8 cellular contexts compared by ENCODE assay signal in the genomic region with DNA sequence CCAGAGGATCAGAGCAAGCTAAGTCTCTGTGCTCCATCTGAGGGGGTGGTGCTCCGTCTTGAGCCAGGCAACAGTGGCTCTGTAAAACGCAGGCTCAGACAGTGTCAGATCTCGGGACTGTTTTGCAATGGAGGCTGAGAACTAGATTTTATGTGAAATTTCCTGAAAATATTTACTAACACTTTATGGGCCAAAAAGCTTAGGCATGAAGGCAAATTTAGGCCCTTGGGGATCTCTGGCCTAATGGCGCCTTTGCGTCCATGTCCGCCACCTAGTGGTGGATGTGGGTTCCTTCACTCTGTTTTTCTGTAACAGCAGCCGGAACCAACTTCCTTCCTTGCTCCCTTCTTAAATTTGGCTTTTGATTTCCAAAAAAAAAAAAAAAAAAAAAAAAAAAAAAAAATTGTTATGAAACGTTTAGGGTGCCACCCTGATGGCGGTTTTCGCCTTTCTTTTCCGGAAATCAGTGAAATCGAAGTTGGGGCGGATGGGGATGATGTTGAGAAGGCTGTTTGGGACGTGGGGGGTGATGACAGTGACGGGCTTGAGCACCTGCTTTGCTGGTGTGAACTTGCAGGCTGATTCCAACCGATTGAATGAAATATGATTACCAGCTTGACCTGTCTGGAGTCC. TPM values are rescaled to one million over a fixed set of nuclear protein-coding genes. Genes with fewer than 3 reads are reported as not detected.
DNase-seq lines count a peak whose midpoint lies in the region; ATAC-seq and TF ChIP-seq lines count a peak whose summit lies in the region.

No MANE protein-coding gene starts in this region.

- H3K27me3 ChIP-seq in uterus, result no peaks in the 10 kb centered on the region

- no peaks in the 10 kb centered on the region for H3K9me3 ChIP-seq in uterus

- no peak for TF ChIP-seq POLR2A in uterus (IDR thresholded peaks at IDR 0.05)

- peaks cover 14% of the 10 kb centered on the region for H3K36me3 Mint-ChIP-seq in nephron progenitor cell (ENCODE audit: low read depth)

- H3K27ac Mint-ChIP-seq in nephron progenitor cell, result no peak overlapping the region

- peaks cover 26% of the 10 kb centered on the region for H3K9me3 Mint-ChIP-seq in nephron progenitor cell

- ATAC-seq in GM21825 (IDR thresholded peaks at IDR 0.05; ENCODE audit: unreplicated experiment), result peak; percentile 85
- peak; percentile 53 for ATAC-seq in esophagus mucosa

- no peaks in the 10 kb centered on the region for H3K36me3 ChIP-seq in uterus

- H3K4me1 Mint-ChIP-seq in nephron progenitor cell, result peaks cover 16% of the 10 kb centered on the region

- TF ChIP-seq CTCF in nephron progenitor cell (IDR thresholded peaks at IDR 0.05) (peak; percentile 76), uterus (IDR thresholded peaks at IDR 0.05) (peak; percentile 37 to 54 (median 44))

- H3K4me1 ChIP-seq in uterus, result no peaks in the 10 kb centered on the region

- H3K4me3 ChIP-seq in uterus, result no peak overlapping the region

- no peak overlapping the region for H3K4me3 Mint-ChIP-seq in nephron progenitor cell

- peak overlapping the region in 1 of 2 donors; percentile 10 for H3K27ac ChIP-seq in uterus

- H3K27me3 Mint-ChIP-seq in nephron progenitor cell (ENCODE audit: low read depth, poor library complexity), result peaks cover 5% of the 10 kb centered on the region

- DNase-seq in NCI-H1417 (lab: John Stamatoyannopoulos, UW), result peak; percentile 6 to 28 (median 21)
- no peak for DNase-seq in NCI-H1417 treated with DMSO at 0.1 percent for 48 hours (lab: John Stamatoyannopoulos, UW)
- DNase-seq in NAMALWA (ENCODE audit: low spot score), result peak; percentile 53
- DNase-seq in activated CD4-positive, alpha-beta T cell treated with anti-CD3 and anti-CD28 coated beads, Interleukin-2, amount 50 U/mL, for 48 hours, result peak; percentile 41 to 56
- DNase-seq in nephron progenitor cell, result peak; percentile 48
- DNase-seq in uterus, result peak; percentile 44 to 46

- intact Hi-C loops in uterus (cut with DNase I; ENCODE audit: low total_unique reads), result no loop called here

RNA-seq across cellular contexts. Expression of a gene that starts 14.0 kb away (rescaled TPM):
- total RNA-seq in esophagus mucosa, result 39.0 TPM
- total RNA-seq in uterus, result 10 to 100 TPM in 3 of 4 donors, 1 to 10 TPM in 1; 9.7 to 62.2 (median 51.3) TPM
